ENCODE assay signal across 8 cellular contexts in genomic region chr20:62794007-62794724, GRCh38. TPM values are rescaled to one million over a fixed set of nuclear protein-coding genes. Genes with fewer than 3 reads are reported as not detected.
DNase-seq lines count a peak whose midpoint lies in the region; ATAC-seq and TF ChIP-seq lines count a peak whose summit lies in the region.

No MANE protein-coding gene starts in this region.

- peaks cover 4% of the 10 kb centered on the region for H3K36me3 Mint-ChIP-seq in activated T-cell treated with anti-CD3 and anti-CD28 coated beads, Interleukin-2, amount 50 U/mL, for 4 hours (ENCODE audit: insufficient read depth)

- 0 out of 2 replicates have a peak, but pooled peaks cover 3% of the 10 kb centered on the region for H3K36me3 ChIP-seq in PC-9 (ENCODE audit: low read depth)

- TF ChIP-seq CTCF in PC-9 (conservative IDR thresholded peaks at IDR 0.05): no peak

- H3K27me3 Mint-ChIP-seq in activated T-cell treated with anti-CD3 and anti-CD28 coated beads, Interleukin-2, amount 50 U/mL, for 4 hours (ENCODE audit: low read depth): no peaks in the 10 kb centered on the region

- POLR2A ChIA-PET in PC-9 (lab: Charles Lee; ENCODE audit: unreplicated experiment): interaction anchor here (0.5 to 1.4 kb wide), 16 partner anchors 10 to 597 kb away, joined by 3 to 13 read pairs (median 4); partner anchors contain the start of gene TCFL5

- H3K4me3 Mint-ChIP-seq in activated T-cell treated with anti-CD3 and anti-CD28 coated beads, Interleukin-2, amount 50 U/mL, for 4 hours: peak overlapping the region; percentile 82

- intact Hi-C loops in PC-9 (cut with micrococcal nuclease; ENCODE audit: unreplicated experiment): loop anchor here (5.0 kb wide), 6 partner anchors 107 to 492 kb away; partner anchors contain the start of genes ADRM1, CABLES2, LAMA5 and RBBP8NL

- peak overlapping the region; percentile 11; the same call in 1 of the 2 replicates for H3K27ac ChIP-seq in PC-9

- no peaks in the 10 kb centered on the region for H3K9me3 Mint-ChIP-seq in activated T-cell treated with anti-CD3 and anti-CD28 coated beads, Interleukin-2, amount 50 U/mL, for 4 hours

- H3K4me2 ChIP-seq in PC-9: peak overlapping the region; percentile 84

- H3K79me2 ChIP-seq in PC-9 (ENCODE audit: low read depth): peaks cover 11% of the 10 kb centered on the region

- H3K4me3 ChIP-seq in Jurkat, Clone E6-1 (ENCODE audit: low read length): peak overlapping the region; percentile 74
- peak overlapping the region; percentile 85 for H3K4me3 ChIP-seq in PC-9

- H3F3A ChIP-seq in PC-9 (ENCODE audit: insufficient read depth, low read depth): peaks cover 42% of the 10 kb centered on the region

- H3K4me1 Mint-ChIP-seq in activated T-cell treated with anti-CD3 and anti-CD28 coated beads, Interleukin-2, amount 50 U/mL, for 4 hours (ENCODE audit: low read depth): peaks cover 41% of the 10 kb centered on the region

- H3K9me3 ChIP-seq in PC-9 (ENCODE audit: insufficient read depth, low read depth): no peaks in the 10 kb centered on the region

- BruUV-seq in PC-9 (replicated peaks; lab: Mats Ljungman, UMichigan): no TSS peak

- peak overlapping the region; percentile 95 for H2AFZ ChIP-seq in PC-9

- H3K9me2 ChIP-seq in PC-9 (ENCODE audit: insufficient read depth): no peaks in the 10 kb centered on the region

- CTCF ChIA-PET in PC-9 (lab: Charles Lee): interaction anchor here (0.5 to 1.1 kb wide), 14 partner anchors 29 to 707 kb away, joined by 3 to 9 read pairs (median 4); partner anchors contain the start of gene LSM14B

- H3K27me3 ChIP-seq in PC-9 (ENCODE audit: insufficient read depth, low read depth): no peaks in the 10 kb centered on the region

- peaks cover 10% of the 10 kb centered on the region for H4K20me1 ChIP-seq in PC-9 (ENCODE audit: insufficient read depth)

- ATAC-seq in GM21717 (IDR thresholded peaks at IDR 0.05; ENCODE audit: unreplicated experiment): peak; percentile 49
- ATAC-seq in activated T-cell treated with anti-CD3 and anti-CD28 coated beads, Interleukin-2, amount 50 U/mL, for 4 hours: peak; percentile 67 to 69
- ATAC-seq in esophagus mucosa: peak; percentile 87

- DNase-seq in DMS53 (lab: John Stamatoyannopoulos, UW) (peak; percentile 98), PC-9 (peak; percentile 80 to 97), myocyte (ENCODE audit: low read depth) (peak; percentile 95)
- peak; percentile 82 for DNase-seq in Jurkat, Clone E6-1 (ENCODE audit: low read depth, low spot score)
- DNase-seq in activated T-cell treated with anti-CD3 and anti-CD28 coated beads, Interleukin-2, amount 50 U/mL, for 4 hours: peak; percentile 89
- DNase-seq in stimulated activated CD8-positive, alpha-beta memory T cell treated with anti-CD3 and anti-CD28 coated beads, Interleukin-7, amount 100 ng/mL, for 24 hours (ENCODE audit: low read depth): peak; percentile 84

- H3K4me1 ChIP-seq in PC-9 (replicated peaks; ENCODE audit: insufficient read depth): peaks cover 29% of the 10 kb centered on the region

RNA-seq across cellular contexts. Expression of gene MRGBP, which starts 2.1 kb away (rescaled TPM):
- 27.3 TPM for polyA plus RNA-seq in Jurkat, Clone E6-1 (2012; ENCODE audit: insufficient read depth, insufficient read length)
- total RNA-seq in PC-9 (2021) (27.8 and 30.2 TPM in 2 replicates), esophagus mucosa (5.2 TPM), myocyte (13.5 and 14.0 TPM in 2 replicates)
- total RNA-seq in activated T-cell treated with anti-CD3 and anti-CD28 coated beads, Interleukin-2, amount 50 U/mL, for 4 hours: 10 to 100 TPM; 14.5 to 18.3 (median 18.1) TPM
- polyA plus RNA-seq in myocyte (2012): 16.6 TPM

RNA-seq across cellular contexts. Expression of gene OGFR, which starts 10.5 kb away (rescaled TPM):
- 50.7 TPM for polyA plus RNA-seq in Jurkat, Clone E6-1 (2012; ENCODE audit: insufficient read depth, insufficient read length)
- total RNA-seq in PC-9 (2021) (57.4 and 65.0 TPM in 2 replicates), esophagus mucosa (16.0 TPM), myocyte (29.1 and 35.7 TPM in 2 replicates)
- total RNA-seq in activated T-cell treated with anti-CD3 and anti-CD28 coated beads, Interleukin-2, amount 50 U/mL, for 4 hours: 10 to 100 TPM; 45.8 to 57.9 (median 53.9) TPM
- 28.1 TPM for polyA plus RNA-seq in myocyte (2012)

RNA-seq across cellular contexts. Expression of gene COL9A3, which starts 22.7 kb away (rescaled TPM):
- polyA plus RNA-seq in Jurkat, Clone E6-1 (2012; ENCODE audit: insufficient read depth, insufficient read length): 18.6 TPM
- total RNA-seq in PC-9 (2021) (8.3 and 8.5 TPM in 2 replicates), esophagus mucosa (1.5 TPM), myocyte (0.05 TPM in 1 of 2 replicates, not detected in the other)
- total RNA-seq in activated T-cell treated with anti-CD3 and anti-CD28 coated beads, Interleukin-2, amount 50 U/mL, for 4 hours: under 1 TPM; 0.10 to 0.33 (median 0.21) TPM
- 0.09 TPM for polyA plus RNA-seq in myocyte (2012)

Comparison
In these comparisons a context has a peak if more than half of its experiments do, and no peak if none do; other contexts are left out.
1. Peak in every context shown above with its lines: DNase-seq, ATAC-seq, H3K4me3 ChIP-seq and H3K27ac ChIP-seq.